Comparison of ENCODE assay signal across 8 cellular contexts in genomic region chr19:55354698-55355212, GRCh38. TPM values are rescaled to one million over a fixed set of nuclear protein-coding genes. Genes with fewer than 3 reads are reported as not detected.
A peak's percentile ranks its signal among the peaks of the same experiment; 100 is the strongest.
DNase-seq lines count a peak whose midpoint lies in the region; ATAC-seq and TF ChIP-seq lines count a peak whose summit lies in the region.

Gene COX6B2, minus strand, starts transcription at chr19:55354719. Its CDS starts 198 bp downstream, at chr19:55354521.

- H3K4me3 ChIP-seq in AG04450 (ENCODE audit: low read depth, low read length), result peak within 1 kb of the TSS; percentile 59
- H3K4me3 ChIP-seq in Jurkat, Clone E6-1 (ENCODE audit: low read length), result peak within 1 kb of the TSS; percentile 34
- H3K4me3 ChIP-seq in coronary artery, result peak within 1 kb of the TSS; percentile 70

- H3K27ac ChIP-seq in AG04450 (ENCODE audit: low read depth, low read length) (no peak within 1 kb of the TSS), coronary artery (no peak within 1 kb of the TSS)

- H3K27me3 ChIP-seq in AG04450 (ENCODE audit: control insufficient read depth, insufficient read depth, low read length), result peaks cover 28% of the 10 kb centered on the region

- TF ChIP-seq CTCF in AG04450 (IDR thresholded peaks at IDR 0.05; ENCODE audit: low read depth, low read length), result no peak
- no peak for TF ChIP-seq CTCF in coronary artery (IDR thresholded peaks at IDR 0.05)

- peaks cover 4 to 48% (median 34%) of the 10 kb centered on the region in 5 donors for H3K27me3 Mint-ChIP-seq in naive thymus-derived CD8-positive, alpha-beta T cell

- CTCF ChIA-PET in AG04450 (lab: Charles Lee), result no interaction called here

- H3K36me3 Mint-ChIP-seq in naive thymus-derived CD8-positive, alpha-beta T cell, result no peaks in the 10 kb centered on the region

- H3K9me3 ChIP-seq in AG04450 (ENCODE audit: control insufficient read depth, insufficient read depth, low read length), result peaks cover 5% of the 10 kb centered on the region; the same call in 1 of the 2 replicates

- POLR2A ChIA-PET in AG04450 (lab: Yijun Ruan, JAX), result interaction anchor here (1.2 kb wide), 1 partner anchor 16 kb away, joined by 6 read pairs; the partner anchor contains the start of gene IL11
- POLR2A ChIA-PET in naive thymus-derived CD8-positive, alpha-beta T cell (lab: Charles Lee), result interaction anchor here (1.0 kb wide), 1 partner anchor 30 kb away, joined by 3 read pairs; no protein-coding TSS in a partner anchor

- peak within 1 kb of the TSS; percentile 61 to 86 (median 80) for H3K4me3 Mint-ChIP-seq in naive thymus-derived CD8-positive, alpha-beta T cell

- peak within 1 kb of the TSS in 6 of 10 donors; percentile 18 to 83 (median 60) for H3K27ac Mint-ChIP-seq in naive thymus-derived CD8-positive, alpha-beta T cell

- DNase-seq in AG04450 (ENCODE audit: low read depth, low spot score), result no peak
- DNase-seq in Jurkat, Clone E6-1 (ENCODE audit: low read depth, low spot score), result no peak
- no peak for DNase-seq in coronary artery (ENCODE audit: low spot score)
- DNase-seq in naive thymus-derived CD8-positive, alpha-beta T cell, result peak in 1 of 10 donors; percentile 14
- no peak for DNase-seq in Kasumi-1 (lab: John Stamatoyannopoulos, UW)
- no peak for DNase-seq in NCI-H2227 (lab: John Stamatoyannopoulos, UW; ENCODE audit: unreplicated experiment)

- no peak for ATAC-seq in naive thymus-derived CD8-positive, alpha-beta T cell
- ATAC-seq in HG02970 (IDR thresholded peaks at IDR 0.05; ENCODE audit: low FRiP score, unreplicated experiment) (no peak), HG02759 (IDR thresholded peaks at IDR 0.05; ENCODE audit: unreplicated experiment) (no peak)

- H3K4me1 Mint-ChIP-seq in naive thymus-derived CD8-positive, alpha-beta T cell, result peaks cover 21 to 36% (median 25%) of the 10 kb centered on the region in 4 donors

- peaks cover 0 to 2% (median 0%) of the 10 kb centered on the region in 9 donors for H3K9me3 Mint-ChIP-seq in naive thymus-derived CD8-positive, alpha-beta T cell

RNA-seq across cellular contexts. Expression of gene COX6B2, which starts in this region (rescaled TPM):
- 0.16 and 0.19 TPM in 2 replicates for polyA plus RNA-seq in AG04450 (2011; rRNA removed)
- polyA minus RNA-seq in AG04450 (2011; rRNA and poly(A)+ RNA removed), result 0.23 TPM in 1 of 2 replicates, not detected in the other
- polyA plus RNA-seq in Jurkat, Clone E6-1 (2012; ENCODE audit: insufficient read depth, insufficient read length), result 0.91 TPM
- total RNA-seq in naive thymus-derived CD8-positive, alpha-beta T cell, result not detected
- not detected for polyA plus RNA-seq in naive thymus-derived CD8-positive, alpha-beta T cell
